Comparison of ENCODE assay signal across 10 cellular contexts in the genomic region with DNA sequence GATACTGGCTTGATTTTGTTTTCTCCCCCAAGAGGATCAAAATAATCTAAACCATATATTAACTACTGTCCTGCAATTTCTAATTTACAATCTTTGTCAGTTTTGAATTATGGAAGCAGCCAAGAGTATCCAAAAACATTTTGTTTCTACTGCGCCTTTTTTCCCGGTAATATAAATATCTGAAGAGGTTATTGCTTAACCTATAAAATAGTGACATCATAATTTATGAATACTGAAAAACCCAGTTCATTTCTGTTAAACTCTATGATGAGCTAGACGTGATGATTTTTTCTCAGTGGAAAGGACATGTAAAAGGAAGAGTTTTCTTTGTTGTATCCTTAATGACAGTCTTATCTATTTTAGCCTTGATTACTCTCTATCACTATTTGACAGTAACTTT. TPM values are rescaled to one million over a fixed set of nuclear protein-coding genes. Genes with fewer than 3 reads are reported as not detected.
"Had no signal": no experiment of that assay in that cellular context is flagged by ENCODE, and none has a peak within 500 bp of the region (broad histone marks: within the 10 kb centered on the region; RNA-seq: fewer than 3 reads in every experiment).

No MANE protein-coding gene starts in this region.

- H3K27ac Mint-ChIP-seq: GM23338, H9, HFFc6 had no signal

- H3K4me3 ChIP-seq: GM23338, K562 had no signal

- DNase-seq: H9, HCEC 1CT, HFFc6, IMR-90, KG1 had no signal

- H3K4me3 Mint-ChIP-seq: GM23338, H9, HFFc6 had no signal

- H3K27ac ChIP-seq: HL-60 had no signal

- H3K9me3 Mint-ChIP-seq: GM23338, H9, HFFc6 had no signal

- FAIRE-seq: H1, H54, K562 had no signal

- ATAC-seq: GM23338, K562 had no signal

RNA-seq across cellular contexts. Expression of a gene that starts 3.2 kb away (rescaled TPM):
- polyA plus RNA-seq: K562 had no signal
